Comparison of ENCODE assay signal across 8 cellular contexts in the genomic region with DNA sequence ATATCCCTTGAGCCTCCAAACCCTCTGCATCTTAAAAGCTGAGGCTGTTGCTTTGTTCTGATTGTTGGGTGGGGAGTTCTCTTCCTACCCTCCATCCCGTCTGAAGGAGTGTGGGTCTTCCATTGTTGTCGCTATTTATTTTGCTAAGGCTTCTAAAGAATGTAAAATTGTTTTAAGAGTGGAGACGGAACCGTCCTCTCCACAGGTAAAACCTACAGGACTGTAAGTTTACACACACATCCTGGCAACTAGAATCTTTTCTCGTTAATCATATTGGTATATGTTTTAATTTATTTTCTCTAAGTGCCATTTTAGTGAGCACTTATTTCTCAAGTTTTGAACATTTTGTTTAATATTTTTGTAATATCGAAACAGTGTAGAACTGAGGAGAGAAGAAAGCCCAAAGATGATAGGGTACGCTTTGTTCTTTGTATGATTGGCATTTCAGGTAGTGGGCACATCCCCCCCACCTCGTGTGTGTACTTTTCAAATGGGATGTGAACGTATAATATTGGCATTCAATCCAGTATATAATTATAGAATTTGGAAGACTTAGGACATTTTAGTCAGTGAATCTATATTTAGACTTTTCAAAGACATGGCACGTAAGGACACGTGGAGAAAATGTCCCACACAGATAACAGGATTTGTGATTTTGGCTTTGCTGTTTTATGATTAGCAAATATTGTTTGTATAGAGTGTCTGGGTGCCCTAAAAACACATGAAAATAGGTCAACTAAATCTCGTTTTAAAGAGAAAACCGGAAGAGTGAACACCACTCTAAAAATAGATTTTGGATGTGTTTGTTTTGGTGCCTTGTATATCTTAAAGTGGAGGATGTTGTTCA. TPM values are rescaled to one million over a fixed set of nuclear protein-coding genes. Genes with fewer than 3 reads are reported as not detected.
DNase-seq lines count a peak whose midpoint lies in the region; TF ChIP-seq lines count a peak whose summit lies in the region.

No MANE protein-coding gene starts in this region.

- H3K79me1 ChIP-seq in mesenchymal stem cell (replicated peaks; ENCODE audit: low read length, poor library complexity, severe bottlenecking): peaks cover 2% of the 10 kb centered on the region

- no peak overlapping the region for H2AK5ac ChIP-seq in mesenchymal stem cell (ENCODE audit: low read length, severe bottlenecking)

- peak overlapping the region; percentile 64 for H2BK15ac ChIP-seq in mesenchymal stem cell (ENCODE audit: low read depth, poor library complexity, severe bottlenecking)

- H3K4me3 ChIP-seq in mesenchymal stem cell (ENCODE audit: insufficient read depth in 1 of 2, low read depth in 1 of 2, low read length in 2 of 2) (peak overlapping the region; percentile 77 to 98), vagina (peak overlapping the region; percentile 95 to 97)

- no peak for TF ChIP-seq POLR2A in vagina (IDR thresholded peaks at IDR 0.05)

- H2BK5ac ChIP-seq in mesenchymal stem cell (ENCODE audit: low read depth, low read length, poor library complexity, severe bottlenecking): no peak overlapping the region

- CTCF ChIA-PET in MCF 10A (lab: Yijun Ruan, JAX): interaction anchor here (0.5 to 2.7 kb wide), 6 partner anchors 16 to 1270 kb away, joined by 3 to 12 read pairs (median 3); no protein-coding TSS in a partner anchor

- no peaks in the 10 kb centered on the region for H3K36me3 Mint-ChIP-seq in MCF 10A (ENCODE audit: insufficient read depth, unreplicated experiment)

- peak overlapping the region in 1 of 2 experiments; percentile 45 for H2BK12ac ChIP-seq in mesenchymal stem cell (ENCODE audit: low read length in 2 of 2)

- no peak for TF ChIP-seq CTCF in MCF 10A (IDR thresholded peaks at IDR 0.05; ENCODE audit: unreplicated experiment)
- no peak for TF ChIP-seq CTCF in vagina (IDR thresholded peaks at IDR 0.05)
- TF ChIP-seq CTCF in GM13976 (IDR thresholded peaks at IDR 0.05; ENCODE audit: borderline replicate concordance, control extremely low read depth, extremely low read depth, insufficient read depth, missing control alignments): no peak

- DNase-seq in DMS153 treated with DMSO at 0.1 percent for 48 hours (lab: John Stamatoyannopoulos, UW; ENCODE audit: unreplicated experiment): peak; percentile 12
- DNase-seq in DMS153 (lab: John Stamatoyannopoulos, UW): no peak
- peak; percentile 13 for DNase-seq in M059J (ENCODE audit: low read depth)
- DNase-seq in MCF 10A (ENCODE audit: unreplicated experiment): peak; percentile 6
- peak; percentile 35 for DNase-seq in mesenchymal stem cell
- DNase-seq in vagina (ENCODE audit: extremely low spot score in 2 of 2): no peak
- no peak for DNase-seq in GM13976 (ENCODE audit: low spot score)
- DNase-seq in D341Med (ENCODE audit: low spot score): no peak

- in situ Hi-C loops in GM13976 (cut with MboI; ENCODE audit: low sequenced_read_pairs, unreplicated experiment): no loop called here

- peak overlapping the region; percentile 92 for H3K27ac Mint-ChIP-seq in MCF 10A (ENCODE audit: low read depth, unreplicated experiment)

- intact Hi-C loops in MCF 10A (cut with micrococcal nuclease) (loop anchor here (2.0 kb wide), 1 partner anchor 81 kb away; no protein-coding TSS in a partner anchor), vagina (cut with DNase I) (loop anchor here (10.0 kb wide), 1 partner anchor 143 kb away; no protein-coding TSS in a partner anchor)

- peak overlapping the region; percentile 30 to 92 for H3K4ac ChIP-seq in mesenchymal stem cell (ENCODE audit: low read depth in 1 of 2, low read length in 2 of 2)

- peak overlapping the region; percentile 85 for H3K4me3 Mint-ChIP-seq in MCF 10A (ENCODE audit: unreplicated experiment)

- H3K18ac ChIP-seq in mesenchymal stem cell (ENCODE audit: low read depth in 1 of 2, low read length in 2 of 2): peak overlapping the region; percentile 82 to 96

- H3K9me3 ChIP-seq in mesenchymal stem cell (ENCODE audit: control insufficient read depth, low read length) (no peaks in the 10 kb centered on the region), vagina (no peaks in the 10 kb centered on the region)

- peak overlapping the region; percentile 77 for H2BK120ac ChIP-seq in mesenchymal stem cell (ENCODE audit: low read depth, low read length)

- no peaks in the 10 kb centered on the region for H3K27me3 Mint-ChIP-seq in MCF 10A (ENCODE audit: insufficient read depth, unreplicated experiment)

- H2AFZ ChIP-seq in mesenchymal stem cell (ENCODE audit: low read depth, low read length): no peak overlapping the region

- POLR2A ChIA-PET in MCF 10A (lab: Yijun Ruan, JAX): interaction anchor here (0.7 to 1.9 kb wide), 7 partner anchors 7 to 1239 kb away, joined by 3 to 15 read pairs (median 4); a partner anchor contains a TSS

- H3K27me3 ChIP-seq in mesenchymal stem cell (ENCODE audit: control insufficient read depth in 1 of 2, insufficient read depth in 1 of 2, low read length in 2 of 2): no peaks in the 10 kb centered on the region
- H3K27me3 ChIP-seq in vagina: no peaks in the 10 kb centered on the region

- WGBS in mesenchymal stem cell: 9% methylated on average over 6 of the region's 13 CpGs

- H3K4me1 ChIP-seq in mesenchymal stem cell (ENCODE audit: control insufficient read depth, insufficient read depth, low read depth, low read length) (no peaks in the 10 kb centered on the region), vagina (peaks cover 43% of the 10 kb centered on the region)

- peak overlapping the region; percentile 99 for H4K91ac ChIP-seq in mesenchymal stem cell (ENCODE audit: low read length)

- BruUV-seq in MCF 10A (replicated peaks; lab: Mats Ljungman, UMichigan): no TSS peak

- no peak overlapping the region for H3K23ac ChIP-seq in mesenchymal stem cell (ENCODE audit: low read length in 2 of 2)

- H3K9ac ChIP-seq in mesenchymal stem cell (ENCODE audit: low read length): peak overlapping the region; percentile 99

- no peaks in the 10 kb centered on the region for H3K36me3 ChIP-seq in mesenchymal stem cell (ENCODE audit: control insufficient read depth in 1 of 2, insufficient read depth in 2 of 2, low read depth in 1 of 2, low read length in 2 of 2)
- no peaks in the 10 kb centered on the region for H3K36me3 ChIP-seq in vagina

- peaks cover 14% of the 10 kb centered on the region for H3K4me1 Mint-ChIP-seq in MCF 10A (ENCODE audit: insufficient read depth, unreplicated experiment)

- H4K8ac ChIP-seq in mesenchymal stem cell (ENCODE audit: low read length): peak overlapping the region; percentile 98

- H3K9me3 Mint-ChIP-seq in MCF 10A (ENCODE audit: unreplicated experiment): no peaks in the 10 kb centered on the region

- H3K14ac ChIP-seq in mesenchymal stem cell (ENCODE audit: low read length in 2 of 2): peak overlapping the region in 1 of 2 experiments; percentile 22

- H3K4me2 ChIP-seq in mesenchymal stem cell (ENCODE audit: low read length, poor library complexity, severe bottlenecking): peak overlapping the region; percentile 76

- H3K27ac ChIP-seq in mesenchymal stem cell (ENCODE audit: low read length, poor library complexity, severe bottlenecking) (peak overlapping the region; percentile 60), vagina (peak overlapping the region; percentile 99)

RNA-seq across cellular contexts. Expression of a gene that starts 1.3 kb away (rescaled TPM):
- total RNA-seq in M059J (2014; rRNA removed; shearing (Covaris generic)): 23.0 and 37.2 TPM in 2 replicates
- total RNA-seq in MCF 10A (2022) (42.0 and 42.4 TPM in 2 replicates), vagina (53.0 TPM)
- 27.8 TPM for polyA plus RNA-seq in mesenchymal stem cell (2013, experiment 1 of 2)
- polyA plus RNA-seq in mesenchymal stem cell (2013, experiment 2 of 2): 24.9 TPM

Comparison
In these comparisons a context has a peak if more than half of its experiments do, and no peak if none do; other contexts are left out.
1. DNase-seq: peak in DMS153 treated with DMSO at 0.1 percent for 48 hours (single experiment), M059J (single experiment), MCF 10A (single experiment) and mesenchymal stem cell (single experiment); none in DMS153 (single experiment), vagina (0 of 2), GM13976 (single experiment) and D341Med (single experiment).